12 cellular contexts compared by ENCODE assay signal in the genomic region with DNA sequence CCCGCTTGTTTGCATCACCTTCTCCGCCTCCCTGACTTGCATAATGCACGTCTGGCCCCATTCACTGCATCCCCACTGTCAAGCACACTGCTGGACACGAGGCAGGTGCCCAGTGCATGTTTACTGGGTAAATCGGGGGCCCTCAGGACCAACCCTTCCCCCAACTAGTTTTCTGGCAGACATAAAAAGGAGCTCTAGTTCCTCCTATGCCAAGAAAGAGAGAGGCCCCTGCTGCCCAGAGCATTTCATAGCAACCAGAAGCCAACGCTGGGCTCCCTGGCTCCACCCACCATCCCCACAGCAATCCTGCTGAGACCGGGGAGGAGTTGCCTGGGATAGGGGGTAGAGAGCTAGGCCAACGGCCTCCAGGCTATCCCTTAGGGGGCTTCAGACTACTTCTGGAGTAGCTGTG. TPM values are rescaled to one million over a fixed set of nuclear protein-coding genes. Genes with fewer than 3 reads are reported as not detected.
A peak's percentile ranks its signal among the peaks of the same experiment; 100 is the strongest.
DNase-seq lines count a peak whose midpoint lies in the region; ATAC-seq and TF ChIP-seq lines count a peak whose summit lies in the region.
"Had no signal": no experiment of that assay in that cellular context is flagged by ENCODE, and none has a peak within 500 bp of the region (broad histone marks: within the 10 kb centered on the region; RNA-seq: fewer than 3 reads in every experiment).

No MANE protein-coding gene starts in this region.

- peaks cover 20% of the 10 kb centered on the region for H3K4me1 Mint-ChIP-seq in nephron

- 61 to 80% methylated on average over 1 to 3 of the region's 8 CpGs for WGBS in gastroesophageal sphincter (ENCODE audit: low coverage in 1 of 2), 2 donors

- H3K36me3 ChIP-seq in A673 (ENCODE audit: insufficient read depth, low read length, poor library complexity, severe bottlenecking) (no peaks in the 10 kb centered on the region), NT2/D1 (ENCODE audit: insufficient read depth, insufficient read length, low read length) (peaks cover 22% of the 10 kb centered on the region), gastroesophageal sphincter (peaks cover 0 to 63% of the 10 kb centered on the region in 2 donors)

- H3K4me3 ChIP-seq in A673 (ENCODE audit: low read depth, low read length, poor library complexity, severe bottlenecking) (no peak overlapping the region), NT2/D1 (ENCODE audit: insufficient read length, low read depth) (no peak overlapping the region), gastroesophageal sphincter (no peak overlapping the region)
- H3K4me3 ChIP-seq: upper lobe of left lung had no signal

- DNase-seq in A673 (ENCODE audit: low spot score) (peak; percentile 79), NT2/D1 (ENCODE audit: low read depth, low spot score) (peak; percentile 47), UCSD-AML1 (lab: John Stamatoyannopoulos, UW; ENCODE audit: unreplicated experiment) (no peak), T1000 (lab: John Stamatoyannopoulos, UW) (no peak), GOT3 (lab: John Stamatoyannopoulos, UW) (no peak)
- no peak for DNase-seq in stimulated activated CD4-positive, alpha-beta T cell treated with anti-CD3 and anti-CD28 coated beads, Interleukin-4, amount 100 ng/mL, for 1 hour
- DNase-seq: AML-193, NCI-H226, SW 1271, upper lobe of left lung had no signal

- no peaks in the 10 kb centered on the region for H3K9me3 Mint-ChIP-seq in nephron

- no peak for TF ChIP-seq EP300 in gastroesophageal sphincter (IDR thresholded peaks at IDR 0.05)

- H3K9me3 ChIP-seq in A673 (ENCODE audit: low read depth, low read length, poor library complexity, severe bottlenecking) (no peaks in the 10 kb centered on the region), NT2/D1 (ENCODE audit: insufficient read depth, low read length) (no peaks in the 10 kb centered on the region), gastroesophageal sphincter (no peaks in the 10 kb centered on the region)
- H3K9me3 ChIP-seq: upper lobe of left lung had no signal

- H3K4me3 Mint-ChIP-seq in nephron, result peak overlapping the region in 1 of 3 experiments; percentile 63

- peak overlapping the region; percentile 63 to 94 (median 86) for H3K27ac Mint-ChIP-seq in nephron

- CTCF ChIA-PET in A673 (lab: Charles Lee), result interaction anchor here (0.6 kb wide), 1 partner anchor 52 kb away, joined by 3 read pairs; no protein-coding TSS in a partner anchor

- no peaks in the 10 kb centered on the region for H3K27me3 Mint-ChIP-seq in nephron (ENCODE audit: low read depth)

- TF ChIP-seq POLR2A in gastroesophageal sphincter (IDR thresholded peaks at IDR 0.05), result no peak

- peaks cover 40% of the 10 kb centered on the region for H3K36me3 Mint-ChIP-seq in nephron (ENCODE audit: low read depth)

- ATAC-seq in gastroesophageal sphincter, result peak; percentile 36

- H3K27me3 ChIP-seq in A673 (replicated peaks; ENCODE audit: insufficient read depth, low read depth, low read length, poor library complexity), result no peaks in the 10 kb centered on the region
- H3K27me3 ChIP-seq in NT2/D1 (ENCODE audit: insufficient read depth, insufficient read length), result no peaks in the 10 kb centered on the region
- H3K27me3 ChIP-seq in gastroesophageal sphincter, result no peaks in the 10 kb centered on the region
- H3K27me3 ChIP-seq: upper lobe of left lung had no signal

- H3K27ac ChIP-seq in A673 (ENCODE audit: low read depth, low read length, poor library complexity, severe bottlenecking) (no peak overlapping the region), gastroesophageal sphincter (peak overlapping the region in 1 of 4 donors; percentile 32)
- H3K27ac ChIP-seq: upper lobe of left lung had no signal

- H3K9ac ChIP-seq in NT2/D1 (ENCODE audit: insufficient read length, low read depth), result peak overlapping the region; percentile 59

- peak; percentile 41 for TF ChIP-seq CTCF in A673 (conservative IDR thresholded peaks at IDR 0.05; ENCODE audit: low read depth, low read length)
- TF ChIP-seq CTCF in gastroesophageal sphincter (IDR thresholded peaks at IDR 0.05), result no peak
- no peak for TF ChIP-seq CTCF in nephron (IDR thresholded peaks at IDR 0.05; ENCODE audit: unreplicated experiment in 3 of 3)

- intact Hi-C loops in A673 (cut with micrococcal nuclease; ENCODE audit: unreplicated experiment), result no loop called here

- H3K4me1 ChIP-seq in A673 (ENCODE audit: insufficient read depth, low read length, poor library complexity, severe bottlenecking) (peaks cover 8% of the 10 kb centered on the region), NT2/D1 (ENCODE audit: insufficient read depth, insufficient read length) (peaks cover 3% of the 10 kb centered on the region), gastroesophageal sphincter (peaks cover 0 to 28% (median 0%) of the 10 kb centered on the region in 3 donors)

- BruUV-seq in A673 (replicated peaks; lab: Mats Ljungman, UMichigan), result no TSS peak

- POLR2A ChIA-PET in A673 (lab: Charles Lee; ENCODE audit: low non-redundant PET), result no interaction called here

RNA-seq across cellular contexts. Expression of a gene that starts 23.2 kb away (rescaled TPM):
- 25.0 and 27.8 TPM in 2 replicates for total RNA-seq in A673 (2021)
- total RNA-seq in gastroesophageal sphincter, result 10 to 100 TPM; 43.5 to 63.3 (median 52.6) TPM

RNA-seq across cellular contexts. Expression of a gene that starts 23.9 kb away (rescaled TPM):
- total RNA-seq in A673 (2021) (0.13 and 0.15 TPM in 2 replicates), gastroesophageal sphincter (1 to 10 TPM in 3 of 4 donors, under 1 TPM in 1; 0.54 to 4.5 (median 2.6) TPM)

RNA-seq across cellular contexts. Expression of a gene that starts 39.9 kb away (rescaled TPM):
- total RNA-seq in A673 (2021) (17.8 and 18.7 TPM in 2 replicates), gastroesophageal sphincter (10 to 100 TPM in 2 of 4 donors, 1 to 10 TPM in 2; 6.1 to 13.6 (median 9.0) TPM)

Comparison
In these comparisons a context has a peak if more than half of its experiments do, and no peak if none do; other contexts are left out.
1. DNase-seq: peak in A673 (single experiment) and NT2/D1 (single experiment); none in UCSD-AML1 (single experiment), stimulated activated CD4-positive, alpha-beta T cell treated with anti-CD3 and anti-CD28 coated beads, Interleukin-4, amount 100 ng/mL, for 1 hour (single experiment), T1000 (single experiment) and GOT3 (single experiment).